In genomic region chr4:122577808-122578781, GRCh38 we compare ENCODE assay signal across 8 cellular contexts. TPM values are rescaled to one million over a fixed set of nuclear protein-coding genes. Genes with fewer than 3 reads are reported as not detected.
A peak's percentile ranks its signal among the peaks of the same experiment; 100 is the strongest.
DNase-seq lines count a peak whose midpoint lies in the region; ATAC-seq and TF ChIP-seq lines count a peak whose summit lies in the region.

No MANE protein-coding gene starts in this region.

- peak; percentile 34 for DNase-seq in Ammon's horn (ENCODE audit: low spot score)
- peak; percentile 29 for DNase-seq in NCI-H526 treated with DMSO at 0.1 percent for 48 hours (lab: John Stamatoyannopoulos, UW)
- peak; percentile 84 for DNase-seq in activated CD8-positive, alpha-beta T cell treated with anti-CD3 and anti-CD28 coated beads for 36 hours
- peak; percentile 82 for DNase-seq in endodermal cell
- peak; percentile 57 for DNase-seq in neural progenitor cell (ENCODE audit: low spot score)
- no peak for DNase-seq in hippocampal formation (lab: John Stamatoyannopoulos, UW)

- CTCF ChIA-PET in activated CD8-positive, alpha-beta T cell treated with anti-CD3 and anti-CD28 coated beads for 36 hours (lab: Charles Lee) = interaction anchor here (0.6 to 3.5 kb wide), 80 partner anchors 10 to 1093 kb away, joined by 3 to 20 read pairs (median 4); partner anchors contain the start of genes BBS12, BLTP1 and IL2

- H4K20me1 ChIP-seq in neural progenitor cell (ENCODE audit: low read depth) = no peaks in the 10 kb centered on the region

- peak overlapping the region; percentile 70 for H3K4me3 Mint-ChIP-seq in activated CD8-positive, alpha-beta T cell treated with anti-CD3 and anti-CD28 coated beads for 36 hours
- no peak overlapping the region for H3K4me3 Mint-ChIP-seq in endodermal cell
- H3K4me3 Mint-ChIP-seq in neural progenitor cell = no peak overlapping the region

- no peaks in the 10 kb centered on the region for H3K79me2 ChIP-seq in neural progenitor cell (ENCODE audit: low read depth)

- peaks cover 33% of the 10 kb centered on the region for H3K4me1 Mint-ChIP-seq in activated CD8-positive, alpha-beta T cell treated with anti-CD3 and anti-CD28 coated beads for 36 hours (ENCODE audit: low read depth)
- H3K4me1 Mint-ChIP-seq in endodermal cell (no peaks in the 10 kb centered on the region), neural progenitor cell (no peaks in the 10 kb centered on the region)

- no peak overlapping the region for H3K4me2 ChIP-seq in neural progenitor cell

- no peak overlapping the region for H3K27ac ChIP-seq in endodermal cell (ENCODE audit: low read depth, low read length)
- no peak overlapping the region for H3K27ac ChIP-seq in neural progenitor cell

- no peaks in the 10 kb centered on the region for H3F3A ChIP-seq in neural progenitor cell (ENCODE audit: low read depth)

- TF ChIP-seq CTCF in activated CD8-positive, alpha-beta T cell treated with anti-CD3 and anti-CD28 coated beads for 36 hours (IDR thresholded peaks at IDR 0.05) = peak; percentile 72
- peak; percentile 85 for TF ChIP-seq CTCF in endodermal cell (conservative IDR thresholded peaks at IDR 0.05)
- peak; percentile 74 for TF ChIP-seq CTCF in neural progenitor cell (IDR thresholded peaks at IDR 0.05)

- ATAC-seq in GM18511 (IDR thresholded peaks at IDR 0.05; ENCODE audit: unreplicated experiment) (peak; percentile 82), HG03039 (IDR thresholded peaks at IDR 0.05; ENCODE audit: unreplicated experiment) (peak; percentile 86)
- ATAC-seq in activated CD8-positive, alpha-beta T cell treated with anti-CD3 and anti-CD28 coated beads for 36 hours = peak; percentile 69

- intact Hi-C loops in activated CD8-positive, alpha-beta T cell treated with anti-CD3 and anti-CD28 coated beads for 36 hours (cut with micrococcal nuclease) = loop anchor here (2.0 to 5.0 kb wide), 5 partner anchors 36 to 626 kb away; partner anchors contain the start of genes IL2 and TRPC3

- H3K4me1 ChIP-seq in endodermal cell (ENCODE audit: control insufficient read depth, insufficient read depth, low read length) (no peaks in the 10 kb centered on the region), neural progenitor cell (no peaks in the 10 kb centered on the region)

- no peak overlapping the region for H3K9ac ChIP-seq in endodermal cell (ENCODE audit: extremely low read depth, low read length, poor library complexity, severe bottlenecking)
- no peak overlapping the region for H3K9ac ChIP-seq in neural progenitor cell

- H3K9me3 Mint-ChIP-seq in activated CD8-positive, alpha-beta T cell treated with anti-CD3 and anti-CD28 coated beads for 36 hours = no peaks in the 10 kb centered on the region
- H3K9me3 Mint-ChIP-seq in endodermal cell = peaks cover 22% of the 10 kb centered on the region
- peaks cover 5% of the 10 kb centered on the region for H3K9me3 Mint-ChIP-seq in neural progenitor cell

- peak overlapping the region; percentile 91 for H3K27ac Mint-ChIP-seq in activated CD8-positive, alpha-beta T cell treated with anti-CD3 and anti-CD28 coated beads for 36 hours
- H3K27ac Mint-ChIP-seq in endodermal cell = no peak overlapping the region
- H3K27ac Mint-ChIP-seq in neural progenitor cell = no peak overlapping the region

- H3K36me3 ChIP-seq in endodermal cell (ENCODE audit: control insufficient read depth, insufficient read depth, low read length) (no peaks in the 10 kb centered on the region), neural progenitor cell (no peaks in the 10 kb centered on the region)

- peaks cover 6% of the 10 kb centered on the region for H3K27me3 Mint-ChIP-seq in activated CD8-positive, alpha-beta T cell treated with anti-CD3 and anti-CD28 coated beads for 36 hours
- H3K27me3 Mint-ChIP-seq in endodermal cell (ENCODE audit: insufficient read depth) (no peaks in the 10 kb centered on the region), neural progenitor cell (ENCODE audit: insufficient read depth, low read depth) (no peaks in the 10 kb centered on the region)

- H3K4me3 ChIP-seq in endodermal cell (ENCODE audit: low read length) (no peak overlapping the region), neural progenitor cell (no peak overlapping the region)

- H3K27me3 ChIP-seq in endodermal cell (ENCODE audit: control insufficient read depth, insufficient read depth, low read length, poor library complexity, severe bottlenecking) = no peaks in the 10 kb centered on the region
- H3K27me3 ChIP-seq in neural progenitor cell = no peaks in the 10 kb centered on the region

- 78 to 97% methylated on average over 3 to 8 of the region's 9 CpGs for WGBS in endodermal cell (ENCODE audit: insufficient coverage in 1 of 2, insufficient read length in 1 of 2), 2 experiments

- H3K36me3 Mint-ChIP-seq in activated CD8-positive, alpha-beta T cell treated with anti-CD3 and anti-CD28 coated beads for 36 hours (ENCODE audit: low read depth) = no peaks in the 10 kb centered on the region
- H3K36me3 Mint-ChIP-seq in endodermal cell (ENCODE audit: low read depth) = no peaks in the 10 kb centered on the region
- no peaks in the 10 kb centered on the region for H3K36me3 Mint-ChIP-seq in neural progenitor cell

- H3K9me3 ChIP-seq in endodermal cell (ENCODE audit: control insufficient read depth, low read length) (peaks cover 12% of the 10 kb centered on the region), neural progenitor cell (ENCODE audit: low read depth) (no peaks in the 10 kb centered on the region)

- H2AFZ ChIP-seq in neural progenitor cell (replicated peaks) = peak overlapping the region; percentile 2

- POLR2A ChIA-PET in activated CD8-positive, alpha-beta T cell treated with anti-CD3 and anti-CD28 coated beads for 36 hours (lab: Charles Lee) = interaction anchor here (0.6 to 1.2 kb wide), 4 partner anchors 25 to 370 kb away, joined by 3 to 4 read pairs (median 3); no protein-coding TSS in a partner anchor

RNA-seq across cellular contexts. Expression of gene IL21, which starts 42.8 kb away (rescaled TPM):
- total RNA-seq in activated CD8-positive, alpha-beta T cell treated with anti-CD3 and anti-CD28 coated beads for 36 hours = under 1 TPM; 0.09 to 0.52 TPM
- total RNA-seq in endodermal cell = not detected
- polyA plus RNA-seq in endodermal cell (2013, experiment 1 of 2) = not detected
- not detected for polyA plus RNA-seq in endodermal cell (2013, experiment 2 of 2)
- total RNA-seq in neural progenitor cell (ENCODE audit: low replicate concordance) = not detected in 2 replicates

Comparison
In these comparisons a context has a peak if more than half of its experiments do, and no peak if none do; other contexts are left out.
1. DNase-seq: peak in Ammon's horn (single experiment), NCI-H526 treated with DMSO at 0.1 percent for 48 hours (single experiment), activated CD8-positive, alpha-beta T cell treated with anti-CD3 and anti-CD28 coated beads for 36 hours (single experiment), endodermal cell (single experiment) and neural progenitor cell (single experiment); none in hippocampal formation (0 of 2).
2. Peak in every context shown above with its lines, with median percentiles within 50 percentile points of each other: ATAC-seq and CTCF ChIP-seq.